In the genomic region with DNA sequence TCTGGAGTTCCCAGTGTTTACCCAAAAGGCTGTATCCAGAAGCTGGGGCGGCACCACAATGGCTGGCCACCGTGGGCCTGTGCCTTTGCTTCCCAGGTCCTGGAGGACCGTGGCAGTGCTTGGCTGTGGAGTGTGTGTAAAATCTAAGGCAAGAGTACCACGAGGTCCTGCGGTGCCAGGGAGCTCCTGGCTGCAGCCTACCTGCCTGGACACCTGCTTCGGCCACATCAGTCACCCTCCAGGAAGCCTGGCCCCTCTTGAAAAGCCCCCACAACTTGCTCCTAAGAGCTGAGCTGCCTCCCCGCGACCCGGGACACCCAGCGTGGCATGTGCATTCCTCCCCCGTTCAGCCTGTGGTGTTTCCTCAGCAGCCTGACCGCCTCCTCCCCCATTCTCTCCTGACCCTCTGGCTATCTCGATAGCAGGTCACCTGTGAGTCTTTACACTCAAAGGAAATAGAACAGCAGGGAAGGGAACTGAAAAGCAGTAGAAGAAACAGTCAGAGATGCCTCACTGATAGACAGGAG, we compare ENCODE assay signal across 13 cellular contexts. TPM values are rescaled to one million over a fixed set of nuclear protein-coding genes. Genes with fewer than 3 reads are reported as not detected.
DNase-seq lines count a peak whose midpoint lies in the region; ATAC-seq and TF ChIP-seq lines count a peak whose summit lies in the region.
"Had no signal": no experiment of that assay in that cellular context is flagged by ENCODE, and none has a peak within 500 bp of the region (broad histone marks: within the 10 kb centered on the region; RNA-seq: fewer than 3 reads in every experiment).

No MANE protein-coding gene starts in this region.

- H3K4me3 ChIP-seq in lower lobe of right lung: no peak overlapping the region
- no peak overlapping the region for H3K4me3 ChIP-seq in testis
- H3K4me3 ChIP-seq: SJSA1 had no signal

- no peak overlapping the region for H3K4me3 Mint-ChIP-seq in activated naive CD4-positive, alpha-beta T cell treated with anti-CD3 and anti-CD28 coated beads, Interleukin-2, amount 10 ng/mL, durations not matched to agents 7 days and 5 days

- H3K9me3 Mint-ChIP-seq in activated naive CD4-positive, alpha-beta T cell treated with anti-CD3 and anti-CD28 coated beads, Interleukin-2, amount 10 ng/mL, durations not matched to agents 7 days and 5 days: no peaks in the 10 kb centered on the region

- H3K27ac ChIP-seq in angular gyrus (ENCODE audit: low read depth, low read length): peak overlapping the region; percentile 89
- H3K27ac ChIP-seq in lower lobe of right lung: peak overlapping the region; percentile 81
- peak overlapping the region; percentile 77 for H3K27ac ChIP-seq in testis
- H3K27ac ChIP-seq: SJSA1 had no signal

- peaks cover 84% of the 10 kb centered on the region for H3K4me1 ChIP-seq in lower lobe of right lung
- H3K4me1 ChIP-seq in testis: peaks cover 45% of the 10 kb centered on the region

- no peak for ATAC-seq in lower lobe of right lung
- no peak for ATAC-seq in GM18498 (IDR thresholded peaks at IDR 0.05; ENCODE audit: unreplicated experiment)

- CTCF ChIA-PET in activated naive CD4-positive, alpha-beta T cell treated with anti-CD3 and anti-CD28 coated beads, Interleukin-2, amount 10 ng/mL, durations not matched to agents 7 days and 5 days (lab: Charles Lee): interaction anchor here (0.8 kb wide), 1 partner anchor 24 kb away, joined by 4 read pairs; no protein-coding TSS in a partner anchor

- H3K27me3 Mint-ChIP-seq in activated naive CD4-positive, alpha-beta T cell treated with anti-CD3 and anti-CD28 coated beads, Interleukin-2, amount 10 ng/mL, durations not matched to agents 7 days and 5 days: no peaks in the 10 kb centered on the region

- H3K9me3 ChIP-seq in lower lobe of right lung (no peaks in the 10 kb centered on the region), testis (no peaks in the 10 kb centered on the region)
- H3K9me3 ChIP-seq: SJSA1 had no signal

- peak overlapping the region; percentile 33 for H3K27ac Mint-ChIP-seq in activated naive CD4-positive, alpha-beta T cell treated with anti-CD3 and anti-CD28 coated beads, Interleukin-2, amount 10 ng/mL, durations not matched to agents 7 days and 5 days

- peaks cover 15% of the 10 kb centered on the region for H3K4me1 Mint-ChIP-seq in activated naive CD4-positive, alpha-beta T cell treated with anti-CD3 and anti-CD28 coated beads, Interleukin-2, amount 10 ng/mL, durations not matched to agents 7 days and 5 days

- H3K36me3 Mint-ChIP-seq in activated naive CD4-positive, alpha-beta T cell treated with anti-CD3 and anti-CD28 coated beads, Interleukin-2, amount 10 ng/mL, durations not matched to agents 7 days and 5 days: peaks cover 39% of the 10 kb centered on the region

- TF ChIP-seq CTCF in lower lobe of right lung (IDR thresholded peaks at IDR 0.05) (no peak), testis (IDR thresholded peaks at IDR 0.05) (no peak)

- H3K36me3 ChIP-seq in lower lobe of right lung (peaks cover 94% of the 10 kb centered on the region), testis (ENCODE audit: low read depth, missing control alignments) (no peaks in the 10 kb centered on the region)

- no peak for TF ChIP-seq POLR2A in testis (IDR thresholded peaks at IDR 0.05)

- intact Hi-C loops in lower lobe of right lung (cut with DNase I): no loop called here
- intact Hi-C loops in testis (cut with DNase I; ENCODE audit: low total_unique reads): no loop called here

- H3K27me3 ChIP-seq in lower lobe of right lung (ENCODE audit: low read depth): no peaks in the 10 kb centered on the region
- no peaks in the 10 kb centered on the region for H3K27me3 ChIP-seq in testis
- H3K27me3 ChIP-seq: SJSA1 had no signal

- WGBS in testis, 2 donors: 67 to 84% methylated on average over 12 to 13 of the region's 13 CpGs

- DNase-seq in activated naive CD4-positive, alpha-beta T cell treated with anti-CD3 and anti-CD28 coated beads, Interleukin-2, amount 10 ng/mL, durations not matched to agents 7 days and 5 days: no peak
- no peak for DNase-seq in activated naive CD4-positive, alpha-beta T cell treated with Interleukin-2 at 50 U/mL for 16 hours
- no peak for DNase-seq in lower lobe of right lung
- peak; percentile 68 for DNase-seq in testis
- no peak for DNase-seq in central memory CD4-positive, alpha-beta T cell
- DNase-seq in OCI-M1 (lab: John Stamatoyannopoulos, UW): no peak
- DNase-seq: activated CD4-positive, alpha-beta T cell treated with anti-CD3 and anti-CD28 coated beads for 4 hours; NCI-H524 treated with DMSO at 0.1 percent for 48 hours; stimulated activated CD4-positive, alpha-beta T cell treated with anti-CD3 and anti-CD28 coated beads, Interleukin-1b, Interleukin-23, amount 100 ng/mL, for 48 hours; stimulated activated naive CD4-positive, alpha-beta T cell had no signal

RNA-seq across cellular contexts. Expression of gene TIMM22, which starts 7.9 kb away (rescaled TPM):
- total RNA-seq in lower lobe of right lung (9.1 TPM), testis (10 to 100 TPM; 18.3 to 19.1 TPM)
- polyA plus RNA-seq in testis (ENCODE audit: insufficient read depth, low read depth, low replicate concordance): 18.2 TPM

RNA-seq across cellular contexts. Expression of gene NXN, which starts 25.3 kb away (rescaled TPM):
- total RNA-seq in lower lobe of right lung: 42.6 TPM
- 10 to 100 TPM; 22.9 to 26.0 TPM for total RNA-seq in testis
- 23.0 TPM for polyA plus RNA-seq in testis (ENCODE audit: insufficient read depth, low read depth, low replicate concordance)
